In genomic region chr15:30992465-30992864, GRCh38 we compare ENCODE assay signal across 9 cellular contexts. TPM values are rescaled to one million over a fixed set of nuclear protein-coding genes. Genes with fewer than 3 reads are reported as not detected.
A peak's percentile ranks its signal among the peaks of the same experiment; 100 is the strongest.
DNase-seq lines count a peak whose midpoint lies in the region; ATAC-seq, FAIRE-seq and TF ChIP-seq lines count a peak whose summit lies in the region.
"Had no signal": no experiment of that assay in that cellular context is flagged by ENCODE, and none has a peak within 500 bp of the region (broad histone marks: within the 10 kb centered on the region; RNA-seq: fewer than 3 reads in every experiment).

No MANE protein-coding gene starts in this region.

- H3K4me3 ChIP-seq in WI38 (ENCODE audit: low read depth, low read length) (peak overlapping the region; percentile 90; the same call in 1 of the 2 replicates), kidney (ENCODE audit: low read length in 2 of 2) (peak overlapping the region; percentile 85 to 88), stomach smooth muscle (ENCODE audit: low read length in 2 of 2) (peak overlapping the region in 1 of 2 donors; percentile 93)

- FAIRE-seq in kidney (lab: Jason Lieb, UNC): no peak

- intact Hi-C loops in activated CD4-positive, alpha-beta T cell treated with anti-CD3 and anti-CD28 coated beads for 36 hours (cut with DNase I, micrococcal nuclease): loop anchor here in 1 of 2 experiments (10.0 kb wide), 1 partner anchor 492 kb away; no protein-coding TSS in a partner anchor
- intact Hi-C loops in kidney (cut with DNase I): no loop called here

- peak overlapping the region; percentile 7 to 40 for H3K27ac ChIP-seq in kidney (ENCODE audit: low read depth in 2 of 2, low read length in 2 of 2)
- H3K27ac ChIP-seq in stomach smooth muscle (ENCODE audit: low read length): no peak overlapping the region

- H3K36me3 Mint-ChIP-seq in activated CD4-positive, alpha-beta T cell treated with anti-CD3 and anti-CD28 coated beads for 36 hours (ENCODE audit: low read depth): peaks cover 5% of the 10 kb centered on the region

- peaks cover 5 to 9% of the 10 kb centered on the region in 2 donors for H3K4me1 ChIP-seq in kidney (ENCODE audit: control insufficient read depth in 1 of 2, insufficient read depth in 1 of 2, low read depth in 1 of 2, low read length in 2 of 2)
- peaks cover 4% of the 10 kb centered on the region for H3K4me1 ChIP-seq in stomach smooth muscle (ENCODE audit: control insufficient read depth, insufficient read depth, low read length)

- peak; percentile 14 for DNase-seq in activated CD4-positive, alpha-beta T cell treated with anti-CD3 and anti-CD28 coated beads for 36 hours
- no peak for DNase-seq in activated CD4-positive, alpha-beta T cell treated with anti-CD3 and anti-CD28 coated beads, Interleukin-2, amount 50 U/mL, for 1 hour
- DNase-seq in kidney: no peak
- DNase-seq in NCI-H1694 treated with DMSO at 0.1 percent for 48 hours (lab: John Stamatoyannopoulos, UW): no peak
- DNase-seq in NCI-H2196 treated with DMSO at 0.1 percent for 48 hours (lab: John Stamatoyannopoulos, UW; ENCODE audit: unreplicated experiment): no peak
- no peak for DNase-seq in activated CD4-positive, alpha-beta T cell treated with anti-CD3 and anti-CD28 coated beads, Interleukin-2, amount 50 U/mL, for 4 hours
- DNase-seq: DMS153 had no signal

- H3K36me3 ChIP-seq in kidney (ENCODE audit: control insufficient read depth in 1 of 2, insufficient read depth in 2 of 2, low read length in 2 of 2): peaks cover 0 to 3% of the 10 kb centered on the region in 2 donors
- H3K36me3 ChIP-seq in stomach smooth muscle (ENCODE audit: control insufficient read depth in 2 of 2, insufficient read depth in 2 of 2, low read length in 2 of 2): peaks cover 0 to 4% of the 10 kb centered on the region in 2 donors

- H3K27ac Mint-ChIP-seq in activated CD4-positive, alpha-beta T cell treated with anti-CD3 and anti-CD28 coated beads for 36 hours: peak overlapping the region; percentile 58

- no peak for ATAC-seq in activated CD4-positive, alpha-beta T cell treated with anti-CD3 and anti-CD28 coated beads for 36 hours

- H3K27me3 ChIP-seq in stomach smooth muscle (ENCODE audit: control insufficient read depth in 1 of 2, insufficient read depth in 2 of 2, low read length in 2 of 2): no peaks in the 10 kb centered on the region

- H3K4me3 Mint-ChIP-seq in activated CD4-positive, alpha-beta T cell treated with anti-CD3 and anti-CD28 coated beads for 36 hours: peak overlapping the region; percentile 84

- H3K9me3 Mint-ChIP-seq in activated CD4-positive, alpha-beta T cell treated with anti-CD3 and anti-CD28 coated beads for 36 hours (ENCODE audit: low read depth): peaks cover 2% of the 10 kb centered on the region

- H3K9ac ChIP-seq in kidney (ENCODE audit: low read length in 2 of 2) (peak overlapping the region; percentile 67 to 89), stomach smooth muscle (ENCODE audit: low read length in 2 of 2) (peak overlapping the region; percentile 92)

- TF ChIP-seq CTCF in WI38 (IDR thresholded peaks at IDR 0.05; ENCODE audit: low read depth, low read length): no peak
- TF ChIP-seq CTCF in kidney (IDR thresholded peaks at IDR 0.05; ENCODE audit: borderline replicate concordance, extremely low read depth, insufficient read depth): no peak

- POLR2A ChIA-PET in activated CD4-positive, alpha-beta T cell treated with anti-CD3 and anti-CD28 coated beads for 36 hours (lab: Charles Lee): interaction anchor here (0.8 kb wide), 1 partner anchor 137 kb away, joined by 4 read pairs; no protein-coding TSS in a partner anchor

- H3K9me3 ChIP-seq in kidney (ENCODE audit: control insufficient read depth in 1 of 2, low read length in 2 of 2) (no peaks in the 10 kb centered on the region), stomach smooth muscle (ENCODE audit: control insufficient read depth in 2 of 2, low read length in 2 of 2) (no peaks in the 10 kb centered on the region)

- H3K4me1 Mint-ChIP-seq in activated CD4-positive, alpha-beta T cell treated with anti-CD3 and anti-CD28 coated beads for 36 hours: peaks cover 23% of the 10 kb centered on the region

- CTCF ChIA-PET in activated CD4-positive, alpha-beta T cell treated with anti-CD3 and anti-CD28 coated beads for 36 hours (lab: Charles Lee): interaction anchor here (1.1 kb wide), 1 partner anchor 136 kb away, joined by 4 read pairs; no protein-coding TSS in a partner anchor

- H3K27me3 Mint-ChIP-seq in activated CD4-positive, alpha-beta T cell treated with anti-CD3 and anti-CD28 coated beads for 36 hours: peaks cover 3% of the 10 kb centered on the region

RNA-seq across cellular contexts. Expression of gene MTMR10, which starts 1.0 kb away (rescaled TPM):
- total RNA-seq in activated CD4-positive, alpha-beta T cell treated with anti-CD3 and anti-CD28 coated beads for 36 hours: 10 to 100 TPM; 10.1 to 17.6 TPM
- 70.4 TPM for total RNA-seq in kidney
- 26.2 TPM for polyA plus RNA-seq in kidney (ENCODE audit: insufficient read depth, low read depth, low replicate concordance)
